Comparison of ENCODE assay signal across 17 cellular contexts in the genomic region with DNA sequence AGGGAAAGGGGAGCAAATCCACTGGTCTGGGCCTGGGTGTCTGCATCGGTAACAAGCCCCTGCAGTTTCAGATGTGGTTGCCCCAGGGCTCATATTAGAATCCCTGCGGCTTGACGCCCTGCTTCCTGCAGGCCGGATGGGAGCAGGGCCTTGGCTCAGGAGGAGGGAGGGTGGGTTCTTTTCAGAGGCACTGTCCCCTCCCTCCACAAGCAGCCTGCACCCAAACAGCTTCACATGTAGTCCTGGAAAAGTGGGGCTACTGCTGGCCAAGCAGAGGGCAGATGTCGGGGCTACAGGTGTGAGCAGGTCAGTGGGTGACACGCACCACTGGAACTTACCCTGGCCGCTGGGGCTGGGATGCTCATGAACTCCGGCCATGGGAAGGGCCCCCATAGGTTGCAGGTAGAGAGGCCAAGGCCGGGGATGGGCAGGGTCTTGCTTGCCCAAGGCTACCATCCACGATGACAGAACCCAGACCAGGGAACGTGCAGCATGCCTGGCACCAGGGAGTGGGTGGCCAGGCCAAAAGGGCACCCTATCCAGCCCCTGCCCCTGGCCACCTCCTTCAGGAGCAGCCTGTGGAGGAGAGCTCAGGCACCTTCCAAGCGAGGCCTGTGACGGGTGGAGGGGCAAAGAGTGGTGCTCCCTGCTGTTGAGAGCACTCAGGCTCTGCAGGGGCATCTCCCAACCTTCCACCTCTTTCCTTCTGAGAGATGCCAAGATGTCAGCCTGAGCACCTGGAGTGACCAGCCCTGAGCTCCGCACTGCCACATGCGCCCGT. TPM values are rescaled to one million over a fixed set of nuclear protein-coding genes. Genes with fewer than 3 reads are reported as not detected.
A peak's percentile ranks its signal among the peaks of the same experiment; 100 is the strongest.
DNase-seq lines count a peak whose midpoint lies in the region; ATAC-seq and TF ChIP-seq lines count a peak whose summit lies in the region.
"Had no signal": no experiment of that assay in that cellular context is flagged by ENCODE, and none has a peak within 500 bp of the region (broad histone marks: within the 10 kb centered on the region; RNA-seq: fewer than 3 reads in every experiment).

No MANE protein-coding gene starts in this region.

- H2BK5ac ChIP-seq in neuronal stem cell (ENCODE audit: low read length), result peak overlapping the region; percentile 24

- H3K23ac ChIP-seq in neuronal stem cell (ENCODE audit: low read depth, low read length, poor library complexity), result no peak overlapping the region

- DNase-seq in activated naive CD4-positive, alpha-beta T cell (lab: John Stamatoyannopoulos, UW), result no peak
- DNase-seq in GM13977 (ENCODE audit: low spot score), result peak; percentile 23
- no peak for DNase-seq in neuronal stem cell (ENCODE audit: low spot score)
- DNase-seq in uterus, result no peak
- DNase-seq in stomach, result no peak
- DNase-seq in NCI-H1092 treated with DMSO at 0.1 percent for 48 hours (lab: John Stamatoyannopoulos, UW), result no peak
- DNase-seq: NCI-H187 treated with DMSO at 0.1 percent for 48 hours had no signal

- no peak overlapping the region for H3K9ac ChIP-seq in neuronal stem cell (ENCODE audit: low read depth, low read length, poor library complexity)
- H3K9ac ChIP-seq: GM23248, parathyroid adenoma had no signal

- H3K27ac Mint-ChIP-seq in activated naive CD4-positive, alpha-beta T cell treated with anti-CD3 and anti-CD28 coated beads, Interleukin-2, amount 50 U/mL, for 24 hours, result no peak overlapping the region
- peak overlapping the region; percentile 89 for H3K27ac Mint-ChIP-seq in activated T-helper 17 cell treated with anti-CD3 and anti-CD28 coated beads, Interleukin-2, amount 50 U/mL, for 72 hours
- H3K27ac Mint-ChIP-seq: brain; T-helper 2 cell treated with Interferon-gamma antibody and Interleukin-4, amounts not matched to agents 5 μg/mL and 100 μg/mL, for 36 hours had no signal

- TF ChIP-seq EP300 in stomach (IDR thresholded peaks at IDR 0.05), result no peak

- H2BK15ac ChIP-seq in neuronal stem cell (ENCODE audit: low read length), result no peak overlapping the region

- H2BK120ac ChIP-seq in neuronal stem cell (ENCODE audit: low read depth, low read length), result no peak overlapping the region

- peak overlapping the region; percentile 75 for H2AK5ac ChIP-seq in neuronal stem cell (ENCODE audit: low read depth, low read length)

- intact Hi-C loops in uterus (cut with DNase I; ENCODE audit: low total_unique reads) (no loop called here), stomach (cut with DNase I; ENCODE audit: low total_unique reads) (no loop called here)

- no peak overlapping the region for H3K4ac ChIP-seq in neuronal stem cell (ENCODE audit: low read length)

- H3K27me3 ChIP-seq in neuronal stem cell (ENCODE audit: control insufficient read depth in 3 of 3, insufficient read depth in 3 of 3, low read depth in 1 of 3, low read length in 3 of 3), result peaks cover 0 to 5% (median 0%) of the 10 kb centered on the region in 3 experiments
- H3K27me3 ChIP-seq in uterus, result no peaks in the 10 kb centered on the region
- H3K27me3 ChIP-seq in stomach, result no peaks in the 10 kb centered on the region
- H3K27me3 ChIP-seq: gastrocnemius medialis, thyroid gland had no signal

- in situ Hi-C loops in GM13977 (cut with MboI; ENCODE audit: low pct_unique_long_range_greater_than_20kb, low sequenced_read_pairs, unreplicated experiment), result no loop called here

- no peak overlapping the region for H3K4me2 ChIP-seq in neuronal stem cell (ENCODE audit: insufficient read depth, low read length, poor library complexity, severe bottlenecking)
- H3K4me2 ChIP-seq: smooth muscle cell had no signal

- TF ChIP-seq POLR2A in uterus (IDR thresholded peaks at IDR 0.05) (no peak), stomach (IDR thresholded peaks at IDR 0.05) (no peak)

- H3K36me3 Mint-ChIP-seq in activated naive CD4-positive, alpha-beta T cell treated with anti-CD3 and anti-CD28 coated beads, Interleukin-2, amount 50 U/mL, for 24 hours, result no peaks in the 10 kb centered on the region
- peaks cover 56% of the 10 kb centered on the region for H3K36me3 Mint-ChIP-seq in activated T-helper 17 cell treated with anti-CD3 and anti-CD28 coated beads, Interleukin-2, amount 50 U/mL, for 72 hours (ENCODE audit: low read depth)
- H3K36me3 Mint-ChIP-seq: brain had no signal

- TF ChIP-seq CTCF in GM13977 (IDR thresholded peaks at IDR 0.05; ENCODE audit: extremely low read depth, insufficient read depth, missing control alignments) (no peak), uterus (IDR thresholded peaks at IDR 0.05) (no peak), stomach (IDR thresholded peaks at IDR 0.05) (no peak)

- no peak for ATAC-seq in activated T-helper 17 cell treated with anti-CD3 and anti-CD28 coated beads, Interleukin-2, amount 50 U/mL, for 72 hours (replicated peaks)

- H3K4me3 ChIP-seq in neuronal stem cell (ENCODE audit: low read length in 2 of 2), result no peak overlapping the region
- H3K4me3 ChIP-seq in uterus, result no peak overlapping the region
- H3K4me3 ChIP-seq in stomach, result no peak overlapping the region
- H3K4me3 ChIP-seq: GM23248, smooth muscle cell, thyroid gland had no signal

- H3K9me3 ChIP-seq in neuronal stem cell (replicated peaks in 1 of 2; ENCODE audit: control insufficient read depth in 2 of 2, insufficient read depth in 1 of 2, low read depth in 1 of 2, low read length in 2 of 2), result no peaks in the 10 kb centered on the region
- H3K9me3 ChIP-seq in uterus, result no peaks in the 10 kb centered on the region
- no peaks in the 10 kb centered on the region for H3K9me3 ChIP-seq in stomach
- H3K9me3 ChIP-seq: gastrocnemius medialis, thyroid gland had no signal

- H3K4me1 Mint-ChIP-seq in activated naive CD4-positive, alpha-beta T cell treated with anti-CD3 and anti-CD28 coated beads, Interleukin-2, amount 50 U/mL, for 24 hours, result peaks cover 24% of the 10 kb centered on the region
- H3K4me1 Mint-ChIP-seq in activated T-helper 17 cell treated with anti-CD3 and anti-CD28 coated beads, Interleukin-2, amount 50 U/mL, for 72 hours, result peaks cover 10% of the 10 kb centered on the region
- H3K4me1 Mint-ChIP-seq: brain had no signal

- no CpG with 5 or more reads among the region's 16 CpGs for WGBS in neuronal stem cell (ENCODE audit: extremely low coverage in 2 of 2, insufficient read length in 2 of 2, insufficient replicate concordance in 1 of 2), 2 donors
- 85 to 96% (median 92%) methylated on average over 11 to 16 of the region's 16 CpGs for WGBS in stomach, 5 donors

- H3K9me3 Mint-ChIP-seq in activated naive CD4-positive, alpha-beta T cell treated with anti-CD3 and anti-CD28 coated beads, Interleukin-2, amount 50 U/mL, for 24 hours, result no peaks in the 10 kb centered on the region
- H3K9me3 Mint-ChIP-seq in activated T-helper 17 cell treated with anti-CD3 and anti-CD28 coated beads, Interleukin-2, amount 50 U/mL, for 72 hours, result no peaks in the 10 kb centered on the region
- H3K9me3 Mint-ChIP-seq: brain; T-helper 2 cell treated with Interferon-gamma antibody and Interleukin-4, amounts not matched to agents 5 μg/mL and 100 μg/mL, for 36 hours had no signal

- H3K27ac ChIP-seq in neuronal stem cell (replicated peaks; ENCODE audit: low read length), result no peak overlapping the region
- no peak overlapping the region for H3K27ac ChIP-seq in uterus
- no peak overlapping the region for H3K27ac ChIP-seq in stomach
- H3K27ac ChIP-seq: GM23248, parathyroid adenoma, thyroid gland had no signal

- H4K91ac ChIP-seq in neuronal stem cell (ENCODE audit: low read depth, low read length, poor library complexity), result no peak overlapping the region

- no peak overlapping the region for H4K8ac ChIP-seq in neuronal stem cell (ENCODE audit: low read depth, low read length)

- H3K14ac ChIP-seq in neuronal stem cell (ENCODE audit: low read length), result no peak overlapping the region

- H3K79me1 ChIP-seq in neuronal stem cell (ENCODE audit: low read depth, low read length), result no peaks in the 10 kb centered on the region

- H3K4me1 ChIP-seq in neuronal stem cell (ENCODE audit: control insufficient read depth in 2 of 2, insufficient read depth in 1 of 2, low read depth in 1 of 2, low read length in 2 of 2), result no peaks in the 10 kb centered on the region
- no peaks in the 10 kb centered on the region for H3K4me1 ChIP-seq in uterus
- H3K4me1 ChIP-seq in stomach, result peaks cover 0 to 23% (median 16%) of the 10 kb centered on the region in 4 donors
- H3K4me1 ChIP-seq: thyroid gland had no signal

- H2AFZ ChIP-seq in neuronal stem cell (ENCODE audit: low read length), result no peak overlapping the region

- H3K4me3 Mint-ChIP-seq in activated naive CD4-positive, alpha-beta T cell treated with anti-CD3 and anti-CD28 coated beads, Interleukin-2, amount 50 U/mL, for 24 hours, result peak overlapping the region; percentile 26
- peak overlapping the region; percentile 48 for H3K4me3 Mint-ChIP-seq in activated T-helper 17 cell treated with anti-CD3 and anti-CD28 coated beads, Interleukin-2, amount 50 U/mL, for 72 hours
- H3K4me3 Mint-ChIP-seq: brain; T-helper 2 cell treated with Interferon-gamma antibody and Interleukin-4, amounts not matched to agents 5 μg/mL and 100 μg/mL, for 36 hours had no signal

- no peaks in the 10 kb centered on the region for H3K27me3 Mint-ChIP-seq in activated naive CD4-positive, alpha-beta T cell treated with anti-CD3 and anti-CD28 coated beads, Interleukin-2, amount 50 U/mL, for 24 hours
- H3K27me3 Mint-ChIP-seq in activated T-helper 17 cell treated with anti-CD3 and anti-CD28 coated beads, Interleukin-2, amount 50 U/mL, for 72 hours, result no peaks in the 10 kb centered on the region
- H3K27me3 Mint-ChIP-seq: brain had no signal

- no peak overlapping the region for H3K18ac ChIP-seq in neuronal stem cell (ENCODE audit: low read length)

- H3K36me3 ChIP-seq in neuronal stem cell (replicated peaks in 1 of 2; ENCODE audit: control insufficient read depth in 2 of 2, insufficient read depth in 2 of 2, low read length in 2 of 2) (peaks cover 0 to 11% of the 10 kb centered on the region in 2 donors), uterus (no peaks in the 10 kb centered on the region), stomach (peaks cover 36 to 50% (median 48%) of the 10 kb centered on the region in 4 donors)

- no peak overlapping the region for H2BK12ac ChIP-seq in neuronal stem cell (ENCODE audit: low read length)

RNA-seq across cellular contexts. Expression of a gene that starts 16.8 kb away (rescaled TPM):
- 100 to 1,000 TPM; 181 to 252 TPM for total RNA-seq in activated T-helper 17 cell treated with anti-CD3 and anti-CD28 coated beads, Interleukin-2, amount 50 U/mL, for 72 hours
- polyA plus RNA-seq in neuronal stem cell (2013, experiment 1 of 2), result 1.7 TPM
- polyA plus RNA-seq in neuronal stem cell (2013, experiment 2 of 2), result 1.5 TPM
- 10 to 100 TPM; 15.1 to 73.5 (median 36.3) TPM for total RNA-seq in uterus
- total RNA-seq in stomach, result 10 to 100 TPM in 3 of 5 donors, 1 to 10 TPM in 2; 1.2 to 26.8 (median 13.6) TPM
- 10 to 100 TPM; 12.2 to 17.3 (median 15.7) TPM for polyA plus RNA-seq in stomach

RNA-seq across cellular contexts. Expression of a gene that starts 48.2 kb away (rescaled TPM):
- total RNA-seq in activated T-helper 17 cell treated with anti-CD3 and anti-CD28 coated beads, Interleukin-2, amount 50 U/mL, for 72 hours, result 1 to 10 TPM in 1 of 2 donors, under 1 TPM in 1; 0.91 to 3.4 TPM
- polyA plus RNA-seq in neuronal stem cell (2013, experiment 1 of 2), result 0.06 TPM
- not detected for polyA plus RNA-seq in neuronal stem cell (2013, experiment 2 of 2)
- not detected for total RNA-seq in uterus
- 10 to 100 TPM in 1 of 5 donors, not detected in 4; 12.7 TPM for total RNA-seq in stomach
- polyA plus RNA-seq in stomach, result 1 to 10 TPM in 2 of 3 donors, under 1 TPM in 1; 0.50 to 1.9 (median 1.4) TPM
- total RNA-seq: gastrocnemius medialis, GM23248, NCI-H460, smooth muscle cell had no signal
- polyA plus RNA-seq: GM23248 had no signal
